Comparison of ENCODE assay signal across 8 cellular contexts in genomic region chr6:31776563-31776960, GRCh38. TPM values are rescaled to one million over a fixed set of nuclear protein-coding genes. Genes with fewer than 3 reads are reported as not detected.
A peak's percentile ranks its signal among the peaks of the same experiment; 100 is the strongest.
DNase-seq lines count a peak whose midpoint lies in the region; ATAC-seq and TF ChIP-seq lines count a peak whose summit lies in the region.

No MANE protein-coding gene starts in this region.

- peak overlapping the region; percentile 96 for H3K27ac Mint-ChIP-seq in stimulated activated naive B cell treated with anti-CD40 and anti-IgM and Interleukin-4, amounts not matched to agents 10 μg/mL and 1 μg/mL and 100 μg/mL, for 72 hours

- peak; percentile 63 for DNase-seq in NCI-H1436 (lab: John Stamatoyannopoulos, UW)
- DNase-seq in NCI-H1436 treated with DMSO at 0.1 percent for 48 hours (lab: John Stamatoyannopoulos, UW), result no peak
- DNase-seq in Peyer's patch, result no peak
- no peak for DNase-seq in foreskin keratinocyte
- no peak for DNase-seq in stimulated activated naive B cell treated with anti-CD40 and anti-IgM and Interleukin-4, amounts not matched to agents 10 μg/mL and 1 μg/mL and 100 μg/mL, for 72 hours
- DNase-seq in stimulated activated CD8-positive, alpha-beta memory T cell treated with anti-CD3 and anti-CD28 coated beads, Interleukin-4, amount 100 ng/mL, for 48 hours, result no peak
- no peak for DNase-seq in GM13976 (ENCODE audit: low spot score)

- peak overlapping the region; percentile 45 to 76 (median 56) for H3K27ac ChIP-seq in Peyer's patch
- peak overlapping the region; percentile 59 for H3K27ac ChIP-seq in foreskin keratinocyte

- H3K9me3 ChIP-seq in Peyer's patch, result no peaks in the 10 kb centered on the region

- H3K4me1 ChIP-seq in Peyer's patch (peaks cover 0 to 31% (median 8%) of the 10 kb centered on the region in 4 donors), foreskin keratinocyte (peaks cover 5% of the 10 kb centered on the region)

- TF ChIP-seq CTCF in Peyer's patch (IDR thresholded peaks at IDR 0.05), result no peak
- TF ChIP-seq CTCF in foreskin keratinocyte (conservative IDR thresholded peaks at IDR 0.05), result no peak
- TF ChIP-seq CTCF in GM13976 (IDR thresholded peaks at IDR 0.05; ENCODE audit: borderline replicate concordance, control extremely low read depth, extremely low read depth, insufficient read depth, missing control alignments), result no peak

- H3K4me3 ChIP-seq in Peyer's patch, result peak overlapping the region in 2 of 4 donors; percentile 26 to 36

- in situ Hi-C loops in GM13976 (cut with MboI; ENCODE audit: low sequenced_read_pairs, unreplicated experiment), result no loop called here

- peak overlapping the region; percentile 76 to 78 for H3K4me3 Mint-ChIP-seq in stimulated activated naive B cell treated with anti-CD40 and anti-IgM and Interleukin-4, amounts not matched to agents 10 μg/mL and 1 μg/mL and 100 μg/mL, for 72 hours

- no peaks in the 10 kb centered on the region for H3K27me3 Mint-ChIP-seq in stimulated activated naive B cell treated with anti-CD40 and anti-IgM and Interleukin-4, amounts not matched to agents 10 μg/mL and 1 μg/mL and 100 μg/mL, for 72 hours

- no peak for TF ChIP-seq POLR2A in Peyer's patch (IDR thresholded peaks at IDR 0.05)

- peaks cover 29 to 43% of the 10 kb centered on the region in 2 donors for H3K4me1 Mint-ChIP-seq in stimulated activated naive B cell treated with anti-CD40 and anti-IgM and Interleukin-4, amounts not matched to agents 10 μg/mL and 1 μg/mL and 100 μg/mL, for 72 hours

- ATAC-seq in foreskin keratinocyte (peak; percentile 24), HG03108 (IDR thresholded peaks at IDR 0.05; ENCODE audit: unreplicated experiment) (no peak)
- peak; percentile 14 to 22 for ATAC-seq in stimulated activated naive B cell treated with anti-CD40 and anti-IgM and Interleukin-4, amounts not matched to agents 10 μg/mL and 1 μg/mL and 100 μg/mL, for 72 hours (replicated peaks)

- peaks cover 0 to 36% (median 0%) of the 10 kb centered on the region in 3 donors for H3K36me3 ChIP-seq in Peyer's patch

- peaks cover 24 to 37% of the 10 kb centered on the region in 2 donors for H3K36me3 Mint-ChIP-seq in stimulated activated naive B cell treated with anti-CD40 and anti-IgM and Interleukin-4, amounts not matched to agents 10 μg/mL and 1 μg/mL and 100 μg/mL, for 72 hours

- H3K27me3 ChIP-seq in Peyer's patch, result no peaks in the 10 kb centered on the region
- no peaks in the 10 kb centered on the region for H3K27me3 ChIP-seq in foreskin keratinocyte

- H3K9me3 Mint-ChIP-seq in stimulated activated naive B cell treated with anti-CD40 and anti-IgM and Interleukin-4, amounts not matched to agents 10 μg/mL and 1 μg/mL and 100 μg/mL, for 72 hours, result no peaks in the 10 kb centered on the region

RNA-seq across cellular contexts. Expression of gene VWA7, which starts 0.6 kb away (rescaled TPM):
- 10 to 100 TPM in 3 of 4 donors, not detected in 1; 16.8 to 26.0 (median 19.7) TPM for total RNA-seq in Peyer's patch
- total RNA-seq in foreskin keratinocyte, result 0.34 and 0.46 TPM in 2 replicates
- polyA plus RNA-seq in foreskin keratinocyte, result 0.25 and 0.38 TPM in 2 replicates

RNA-seq across cellular contexts. Expression of gene SAPCD1, which starts 14.1 kb away (rescaled TPM):
- total RNA-seq in Peyer's patch (10 to 100 TPM in 1 of 4 donors, 1 to 10 TPM in 3; 6.6 to 10.3 (median 9.5) TPM), foreskin keratinocyte (2.4 and 3.1 TPM in 2 replicates)
- 2.6 and 3.0 TPM in 2 replicates for polyA plus RNA-seq in foreskin keratinocyte

RNA-seq across cellular contexts. Expression of gene VARS1, which starts 19.0 kb away (rescaled TPM):
- total RNA-seq in Peyer's patch (10 to 100 TPM; 33.9 to 53.6 (median 44.7) TPM), foreskin keratinocyte (127 and 141 TPM in 2 replicates)
- polyA plus RNA-seq in foreskin keratinocyte, result 91.6 and 96.7 TPM in 2 replicates

RNA-seq across cellular contexts. Expression of gene LSM2, which starts 30.2 kb away (rescaled TPM):
- total RNA-seq in Peyer's patch (10 to 100 TPM; 11.8 to 42.9 (median 19.1) TPM), foreskin keratinocyte (107 and 115 TPM in 2 replicates)
- 139 and 152 TPM in 2 replicates for polyA plus RNA-seq in foreskin keratinocyte

RNA-seq across cellular contexts. Expression of gene MSH5, which starts 36.8 kb away (rescaled TPM):
- total RNA-seq in Peyer's patch (10 to 100 TPM; 21.4 to 72.6 (median 46.1) TPM), foreskin keratinocyte (13.1 and 14.2 TPM in 2 replicates)
- 6.8 and 9.2 TPM in 2 replicates for polyA plus RNA-seq in foreskin keratinocyte
